1 cellular context compared by ENCODE assay signal in genomic region chr3:112497897-112498548, GRCh38.
TF ChIP-seq lines count a peak whose summit lies in the region.

No MANE protein-coding gene starts in this region.

TF ChIP-seq in GM12878, 131 proteins besides CTCF, POLR2A, EP300 and RAD21 (continued from another document):
- peak; percentile 72; the same call in 1 of the 2 replicates for TF ChIP-seq YY1 (IDR thresholded peaks at IDR 0.05; ENCODE audit: low read depth, low read length)
- peak; percentile 19; the same call in 1 of the 2 replicates for TF ChIP-seq RUNX3 (IDR thresholded peaks at IDR 0.05; ENCODE audit: low read length)
- 0 out of 2 replicates have a peak, but pooled peaks have one; percentile 5 for TF ChIP-seq CREB1 (IDR thresholded peaks at IDR 0.05; ENCODE audit: low read depth)
- TF ChIP-seq EED (IDR thresholded peaks at IDR 0.05; ENCODE audit: low read depth) = 0 out of 2 replicates have a peak, but pooled peaks have one; percentile 14
- TF ChIP-seq CHD1 (IDR thresholded peaks at IDR 0.05; ENCODE audit: low read depth, low read length) = peak; percentile 67; the same call in 1 of the 2 replicates
- TF ChIP-seq IKZF1 (conservative IDR thresholded peaks at IDR 0.05) = 0 out of 2 replicates have a peak, but pooled peaks have one; percentile 23
- peak; percentile 25; the same call in 1 of the 2 replicates for TF ChIP-seq ZBED1 (IDR thresholded peaks at IDR 0.05; ENCODE audit: borderline replicate concordance)
- no peak for TF ChIP-seq PBX3 (IDR thresholded peaks at IDR 0.05; ENCODE audit: insufficient replicate concordance, low read depth, low read length)
- TF ChIP-seq HDAC2 (IDR thresholded peaks at IDR 0.05) = no peak
- TF ChIP-seq CEBPZ (IDR thresholded peaks at IDR 0.05; ENCODE audit: low read depth, low read length) = no peak
